1 cellular context compared by ENCODE assay signal in the genomic region with DNA sequence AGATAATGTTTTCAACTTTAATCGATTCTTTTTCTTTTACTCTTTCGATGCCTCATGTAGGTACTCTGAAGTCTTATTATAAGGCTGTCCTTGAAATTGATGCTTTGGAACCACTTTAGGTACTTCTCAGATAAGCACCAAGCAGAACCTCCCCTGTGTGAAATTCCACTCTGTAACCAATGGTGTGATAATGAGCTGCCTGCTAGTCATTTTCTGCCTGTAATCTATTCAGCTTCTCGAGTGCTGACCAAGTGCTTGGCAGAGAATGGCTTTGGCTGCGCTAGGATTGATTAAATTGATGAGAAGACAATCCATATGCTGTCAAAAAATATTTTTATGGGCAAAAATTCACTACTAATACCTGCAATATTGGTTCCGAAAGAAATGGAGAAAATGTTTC.
TF ChIP-seq lines count a peak whose summit lies in the region.

No MANE protein-coding gene starts in this region.

TF ChIP-seq in K562, 482 proteins besides CTCF, POLR2A, EP300 and RAD21 (continued from another document):
- TF ChIP-seq, protein P1, sequence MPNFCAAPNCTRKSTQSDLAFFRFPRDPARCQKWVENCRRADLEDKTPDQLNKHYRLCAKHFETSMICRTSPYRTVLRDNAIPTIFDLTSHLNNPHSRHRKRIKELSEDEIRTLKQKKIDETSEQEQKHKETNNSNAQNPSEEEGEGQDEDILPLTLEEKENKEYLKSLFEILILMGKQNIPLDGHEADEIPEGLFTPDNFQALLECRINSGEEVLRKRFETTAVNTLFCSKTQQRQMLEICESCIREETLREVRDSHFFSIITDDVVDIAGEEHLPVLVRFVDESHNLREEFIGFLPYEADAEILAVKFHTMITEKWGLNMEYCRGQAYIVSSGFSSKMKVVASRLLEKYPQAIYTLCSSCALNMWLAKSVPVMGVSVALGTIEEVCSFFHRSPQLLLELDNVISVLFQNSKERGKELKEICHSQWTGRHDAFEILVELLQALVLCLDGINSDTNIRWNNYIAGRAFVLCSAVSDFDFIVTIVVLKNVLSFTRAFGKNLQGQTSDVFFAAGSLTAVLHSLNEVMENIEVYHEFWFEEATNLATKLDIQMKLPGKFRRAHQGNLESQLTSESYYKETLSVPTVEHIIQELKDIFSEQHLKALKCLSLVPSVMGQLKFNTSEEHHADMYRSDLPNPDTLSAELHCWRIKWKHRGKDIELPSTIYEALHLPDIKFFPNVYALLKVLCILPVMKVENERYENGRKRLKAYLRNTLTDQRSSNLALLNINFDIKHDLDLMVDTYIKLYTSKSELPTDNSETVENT (CRISPR knock-in tag; IDR thresholded peaks at IDR 0.05) = no peak
- TF ChIP-seq ZNF79 (CRISPR knock-in tag; IDR thresholded peaks at IDR 0.05; ENCODE audit: low read depth) (no peak), BRCA1 (IDR thresholded peaks at IDR 0.05) (no peak), BRCA1 (CRISPR knock-in tag; IDR thresholded peaks at IDR 0.05) (no peak), CBX5 (IDR thresholded peaks at IDR 0.05; ENCODE audit: borderline replicate concordance, low read depth) (no peak), ZNF695 (CRISPR knock-in tag; IDR thresholded peaks at IDR 0.05) (no peak), BCOR (IDR thresholded peaks at IDR 0.05) (no peak), JUN (IDR thresholded peaks at IDR 0.05; ENCODE audit: borderline replicate concordance, low read depth, low read length) (no peak), JUN (CRISPR knock-in tag; IDR thresholded peaks at IDR 0.05; ENCODE audit: borderline replicate concordance) (no peak), ZNF324 (CRISPR knock-in tag; IDR thresholded peaks at IDR 0.05) (no peak), KLF6 (CRISPR knock-in tag; IDR thresholded peaks at IDR 0.05; ENCODE audit: borderline replicate concordance) (no peak), SAFB (IDR thresholded peaks at IDR 0.05; ENCODE audit: borderline replicate concordance, low read depth, low read length) (no peak), STAG1 (CRISPR knock-in tag; IDR thresholded peaks at IDR 0.05; ENCODE audit: borderline replicate concordance) (no peak), FOXP1 (CRISPR knock-in tag; IDR thresholded peaks at IDR 0.05) (no peak)
- TF ChIP-seq, protein P2, sequence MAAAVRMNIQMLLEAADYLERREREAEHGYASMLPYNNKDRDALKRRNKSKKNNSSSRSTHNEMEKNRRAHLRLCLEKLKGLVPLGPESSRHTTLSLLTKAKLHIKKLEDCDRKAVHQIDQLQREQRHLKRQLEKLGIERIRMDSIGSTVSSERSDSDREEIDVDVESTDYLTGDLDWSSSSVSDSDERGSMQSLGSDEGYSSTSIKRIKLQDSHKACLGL (CRISPR knock-in tag; IDR thresholded peaks at IDR 0.05; ENCODE audit: borderline replicate concordance, poor library complexity, severe bottlenecking) = no peak
- TF ChIP-seq, protein P3, sequence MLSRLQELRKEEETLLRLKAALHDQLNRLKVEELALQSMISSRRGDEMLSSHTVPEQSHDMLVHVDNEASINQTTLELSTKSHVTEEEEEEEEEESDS (CRISPR knock-in tag; IDR thresholded peaks at IDR 0.05) = no peak
